Comparison of ENCODE assay signal across 11 cellular contexts in the genomic region with DNA sequence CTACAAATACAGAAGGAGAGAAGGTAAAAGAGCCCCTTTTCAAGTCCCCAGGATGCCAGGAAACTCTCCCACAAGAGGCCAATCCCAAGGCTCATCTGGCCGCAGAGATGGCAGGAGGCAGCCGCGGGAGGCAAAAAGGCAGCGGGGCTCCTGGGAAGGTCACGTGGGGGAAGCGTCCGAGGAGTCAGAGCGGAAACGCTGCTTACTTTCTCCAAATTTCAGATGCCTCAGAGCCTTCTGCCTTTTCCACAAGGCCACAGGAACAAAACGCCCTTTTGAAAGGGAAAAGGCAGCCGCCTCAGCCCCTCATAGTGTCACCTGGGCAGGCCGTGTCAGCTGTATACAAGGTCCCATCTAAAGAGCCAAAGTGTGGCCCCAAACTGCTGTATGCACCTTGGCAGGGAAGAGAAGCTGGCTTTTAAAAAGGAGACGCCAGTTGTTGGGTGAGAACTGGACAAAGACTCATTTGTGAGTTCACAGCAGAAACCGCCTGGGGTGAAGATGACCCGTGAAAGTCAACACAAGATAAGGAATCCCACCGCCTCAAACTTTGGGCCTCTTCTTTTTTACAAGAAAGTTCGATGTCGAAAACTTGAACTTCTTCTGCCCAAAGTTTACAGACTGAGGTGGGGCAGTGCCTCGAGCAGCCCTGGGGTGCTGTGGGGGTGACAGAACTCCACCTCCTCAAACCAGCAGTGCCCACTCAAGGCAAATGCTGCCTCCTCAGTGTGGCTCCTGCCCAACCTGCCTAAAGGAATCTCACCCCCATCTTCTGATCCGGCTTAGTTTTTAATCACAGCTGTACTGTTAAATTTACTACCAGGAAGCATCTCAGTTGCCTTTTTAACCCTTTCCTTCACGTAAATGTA. TPM values are rescaled to one million over a fixed set of nuclear protein-coding genes. Genes with fewer than 3 reads are reported as not detected.
DNase-seq lines count a peak whose midpoint lies in the region; ATAC-seq, FAIRE-seq and TF ChIP-seq lines count a peak whose summit lies in the region.
"Had no signal": no experiment of that assay in that cellular context is flagged by ENCODE, and none has a peak within 500 bp of the region (broad histone marks: within the 10 kb centered on the region; RNA-seq: fewer than 3 reads in every experiment).

No MANE protein-coding gene starts in this region.

- H2AFZ ChIP-seq in GM12878 (ENCODE audit: control insufficient read depth, low read depth, low read length): no peak overlapping the region
- H2AFZ ChIP-seq in mesenchymal stem cell (ENCODE audit: low read depth, low read length): no peak overlapping the region

- no peaks in the 10 kb centered on the region for H3K9me3 Mint-ChIP-seq in activated naive CD8-positive, alpha-beta T cell treated with anti-CD3 and anti-CD28 coated beads, Interleukin-2, amount 10 ng/mL, durations not matched to agents 7 days and 5 days
- no peaks in the 10 kb centered on the region for H3K9me3 Mint-ChIP-seq in activated naive CD8-positive, alpha-beta T cell treated with anti-CD3 and anti-CD28 coated beads for 36 hours

- H3K18ac ChIP-seq in mesenchymal stem cell (ENCODE audit: low read depth in 1 of 2, low read length in 2 of 2): no peak overlapping the region

- H3K4me1 ChIP-seq in GM12878 (ENCODE audit: control insufficient read depth, insufficient read depth, low read length): no peaks in the 10 kb centered on the region
- H3K4me1 ChIP-seq in mesenchymal stem cell (ENCODE audit: control insufficient read depth, insufficient read depth, low read depth, low read length): peaks cover 15% of the 10 kb centered on the region
- H3K4me1 ChIP-seq in transverse colon: peaks cover 13 to 41% (median 35%) of the 10 kb centered on the region in 4 donors

- H2BK12ac ChIP-seq in mesenchymal stem cell (ENCODE audit: low read length in 2 of 2): no peak overlapping the region

- H4K91ac ChIP-seq in mesenchymal stem cell (ENCODE audit: low read length): no peak overlapping the region

- H3K4me3 ChIP-seq in GM12878 (no peak overlapping the region), mesenchymal stem cell (ENCODE audit: insufficient read depth in 1 of 2, low read depth in 1 of 2, low read length in 2 of 2) (no peak overlapping the region), transverse colon (no peak overlapping the region)
- H3K4me3 ChIP-seq: upper lobe of right lung had no signal

- no peak for TF ChIP-seq EP300 in GM12878 (IDR thresholded peaks at IDR 0.05; ENCODE audit: borderline replicate concordance in 1 of 2, control insufficient read depth in 1 of 2, low read depth in 2 of 2, low read length in 2 of 2)
- TF ChIP-seq EP300 in transverse colon (IDR thresholded peaks at IDR 0.05; ENCODE audit: low read depth): no peak

- no peak overlapping the region for H3K4me3 Mint-ChIP-seq in activated naive CD8-positive, alpha-beta T cell treated with anti-CD3 and anti-CD28 coated beads, Interleukin-2, amount 10 ng/mL, durations not matched to agents 7 days and 5 days
- no peak overlapping the region for H3K4me3 Mint-ChIP-seq in activated naive CD8-positive, alpha-beta T cell treated with anti-CD3 and anti-CD28 coated beads for 36 hours

- no peak overlapping the region for H3K14ac ChIP-seq in mesenchymal stem cell (ENCODE audit: low read length in 2 of 2)

- POLR2A ChIA-PET in activated naive CD8-positive, alpha-beta T cell treated with anti-CD3 and anti-CD28 coated beads, Interleukin-2, amount 10 ng/mL, durations not matched to agents 7 days and 5 days (lab: Charles Lee): no interaction called here
- POLR2A ChIA-PET in GM12878 (lab: Charles Lee): interaction anchor here (0.5 kb wide), 1 partner anchor 218 kb away, joined by 3 read pairs; no protein-coding TSS in a partner anchor

- H2BK15ac ChIP-seq in mesenchymal stem cell (ENCODE audit: low read depth, poor library complexity, severe bottlenecking): no peak overlapping the region

- no peak for DNase-seq in activated naive CD8-positive, alpha-beta T cell treated with anti-CD3 and anti-CD28 coated beads, Interleukin-2, amount 10 ng/mL, durations not matched to agents 7 days and 5 days
- DNase-seq in activated naive CD8-positive, alpha-beta T cell treated with anti-CD3 and anti-CD28 coated beads for 36 hours: no peak
- no peak for DNase-seq in GM12878 (ENCODE audit: low read depth, low spot score)
- DNase-seq in mesenchymal stem cell: no peak
- no peak for DNase-seq in transverse colon
- DNase-seq in stimulated activated CD4-positive, alpha-beta T cell treated with anti-CD3 and anti-CD28 coated beads, Interleukin-12 subunit alpha, Interleukin-12 subunit beta, amount 100 ng/mL, for 4 hours: no peak
- DNase-seq: AML-193, NCI-H1092, upper lobe of right lung had no signal

- intact Hi-C loops in GM12878 (cut with micrococcal nuclease; ENCODE audit: unreplicated experiment) (no loop called here), transverse colon (cut with DNase I; ENCODE audit: low total_unique reads) (no loop called here)

- peak overlapping the region; percentile 69 for H2AK5ac ChIP-seq in mesenchymal stem cell (ENCODE audit: low read length, severe bottlenecking)

- H3K27ac Mint-ChIP-seq in activated naive CD8-positive, alpha-beta T cell treated with anti-CD3 and anti-CD28 coated beads, Interleukin-2, amount 10 ng/mL, durations not matched to agents 7 days and 5 days: peak overlapping the region; percentile 46
- H3K27ac Mint-ChIP-seq in activated naive CD8-positive, alpha-beta T cell treated with anti-CD3 and anti-CD28 coated beads for 36 hours: no peak overlapping the region

- H3K27ac ChIP-seq in GM12878 (ENCODE audit: control insufficient read depth, insufficient read depth): no peak overlapping the region
- peak overlapping the region; percentile 80 for H3K27ac ChIP-seq in mesenchymal stem cell (ENCODE audit: low read length, poor library complexity, severe bottlenecking)
- peak overlapping the region; percentile 81 to 87 (median 85) for H3K27ac ChIP-seq in transverse colon
- H3K27ac ChIP-seq: upper lobe of right lung had no signal

- RAD21 ChIA-PET in GM12878 (lab: Charles Lee; ENCODE audit: unreplicated experiment): no interaction called here

- H3K9ac ChIP-seq in GM12878 (ENCODE audit: control insufficient read depth, insufficient read depth, low read length) (no peak overlapping the region), mesenchymal stem cell (ENCODE audit: low read length) (no peak overlapping the region)

- peak overlapping the region in 1 of 2 experiments; percentile 57 for H3K23ac ChIP-seq in mesenchymal stem cell (ENCODE audit: low read length in 2 of 2)

- H3K27me3 ChIP-seq in GM12878 (replicated peaks in 1 of 2; ENCODE audit: control insufficient read depth in 2 of 2, insufficient read depth in 2 of 2, low read length in 1 of 2): no peaks in the 10 kb centered on the region
- no peaks in the 10 kb centered on the region for H3K27me3 ChIP-seq in mesenchymal stem cell (ENCODE audit: control insufficient read depth in 1 of 2, insufficient read depth in 1 of 2, low read length in 2 of 2)
- H3K27me3 ChIP-seq in transverse colon: no peaks in the 10 kb centered on the region
- H3K27me3 ChIP-seq: upper lobe of right lung had no signal

- peaks cover 40% of the 10 kb centered on the region for H3K36me3 Mint-ChIP-seq in activated naive CD8-positive, alpha-beta T cell treated with anti-CD3 and anti-CD28 coated beads, Interleukin-2, amount 10 ng/mL, durations not matched to agents 7 days and 5 days
- H3K36me3 Mint-ChIP-seq in activated naive CD8-positive, alpha-beta T cell treated with anti-CD3 and anti-CD28 coated beads for 36 hours: peaks cover 51% of the 10 kb centered on the region

- peaks cover 32% of the 10 kb centered on the region for H3K4me1 Mint-ChIP-seq in activated naive CD8-positive, alpha-beta T cell treated with anti-CD3 and anti-CD28 coated beads, Interleukin-2, amount 10 ng/mL, durations not matched to agents 7 days and 5 days
- H3K4me1 Mint-ChIP-seq in activated naive CD8-positive, alpha-beta T cell treated with anti-CD3 and anti-CD28 coated beads for 36 hours: peaks cover 65% of the 10 kb centered on the region

- H4K8ac ChIP-seq in mesenchymal stem cell (ENCODE audit: low read length): peak overlapping the region; percentile 38

- no peaks in the 10 kb centered on the region; the same call in 1 of the 2 replicates for H3K79me2 ChIP-seq in GM12878 (ENCODE audit: control insufficient read depth, insufficient read depth, low read length)

- no peak overlapping the region for H2BK5ac ChIP-seq in mesenchymal stem cell (ENCODE audit: low read depth, low read length, poor library complexity, severe bottlenecking)

- TF ChIP-seq RAD21 in GM12878 (IDR thresholded peaks at IDR 0.05; ENCODE audit: insufficient read depth, low read depth, low read length): no peak

- no peaks in the 10 kb centered on the region for H3K27me3 Mint-ChIP-seq in activated naive CD8-positive, alpha-beta T cell treated with anti-CD3 and anti-CD28 coated beads, Interleukin-2, amount 10 ng/mL, durations not matched to agents 7 days and 5 days
- H3K27me3 Mint-ChIP-seq in activated naive CD8-positive, alpha-beta T cell treated with anti-CD3 and anti-CD28 coated beads for 36 hours: no peaks in the 10 kb centered on the region

- TF ChIP-seq CTCF in GM12878 (IDR thresholded peaks at IDR 0.05 in 2 of 3, conservative IDR thresholded peaks at IDR 0.05 in 1 of 3; ENCODE audit: control insufficient read depth in 2 of 3, extremely low read depth in 1 of 3, insufficient read depth in 1 of 3, low read depth in 3 of 3, low read length in 3 of 3) (no peak), transverse colon (IDR thresholded peaks at IDR 0.05) (no peak)

- H3K79me1 ChIP-seq in mesenchymal stem cell (replicated peaks; ENCODE audit: low read length, poor library complexity, severe bottlenecking): peaks cover 47% of the 10 kb centered on the region

- WGBS in GM12878 (ENCODE audit: insufficient coverage, insufficient replicate concordance, low lambda C conversion rate, missing lambda C conversion rate): 92% methylated on average over 20 of the region's 21 CpGs
- WGBS in mesenchymal stem cell: 79% methylated on average over 17 of the region's 21 CpGs
- 63 to 64% methylated on average over 4 to 21 of the region's 21 CpGs for WGBS in transverse colon (ENCODE audit: low coverage in 1 of 2), 2 donors

- no TSS peak for BruUV-seq in GM12878 (replicated peaks; lab: Mats Ljungman, UMichigan)

- in situ Hi-C loops in GM12878 (cut with MboI) (no loop called here), transverse colon (cut with MboI; ENCODE audit: low pct_ligation_motif_present in 1 of 4, low pct_unique_long_range_greater_than_20kb in 1 of 4, low sequenced_read_pairs in 3 of 4) (no loop called here)

- no peak overlapping the region for H3K4me2 ChIP-seq in GM12878 (ENCODE audit: control insufficient read depth, insufficient read depth)
- no peak overlapping the region for H3K4me2 ChIP-seq in mesenchymal stem cell (ENCODE audit: low read length, poor library complexity, severe bottlenecking)

- FAIRE-seq in GM12878 (lab: Jason Lieb, UNC): no peak

- H3K9me3 ChIP-seq in GM12878 (replicated peaks; ENCODE audit: control insufficient read depth, insufficient read depth, low read length) (no peaks in the 10 kb centered on the region), mesenchymal stem cell (ENCODE audit: control insufficient read depth, low read length) (no peaks in the 10 kb centered on the region), transverse colon (no peaks in the 10 kb centered on the region)
- H3K9me3 ChIP-seq: upper lobe of right lung had no signal

- SMC1A ChIA-PET in GM12878 (lab: Charles Lee; ENCODE audit: uncharacterized antibody, unreplicated experiment): interaction anchor here (1.0 to 1.6 kb wide), 3 partner anchors 9 to 199 kb away, joined by 3 read pairs; no protein-coding TSS in a partner anchor

- ATAC-seq in activated naive CD8-positive, alpha-beta T cell treated with anti-CD3 and anti-CD28 coated beads, Interleukin-2, amount 10 ng/mL, durations not matched to agents 7 days and 5 days (ENCODE audit: low read depth): no peak
- ATAC-seq in GM12878 (no peak), HG03378 (IDR thresholded peaks at IDR 0.05; ENCODE audit: unreplicated experiment) (no peak), HG02970 (IDR thresholded peaks at IDR 0.05; ENCODE audit: low FRiP score, unreplicated experiment) (no peak)

- H2BK120ac ChIP-seq in mesenchymal stem cell (ENCODE audit: low read depth, low read length): no peak overlapping the region

- H3K4ac ChIP-seq in mesenchymal stem cell (ENCODE audit: low read depth in 1 of 2, low read length in 2 of 2): no peak overlapping the region

- H4K20me1 ChIP-seq in GM12878 (ENCODE audit: control insufficient read depth, insufficient read depth): no peaks in the 10 kb centered on the region; the same call in 1 of the 2 replicates

- peaks cover 65 to 71% of the 10 kb centered on the region in 2 experiments for H3K36me3 ChIP-seq in GM12878 (ENCODE audit: control insufficient read depth in 2 of 2, insufficient read depth in 2 of 2, low read length in 1 of 2)
- H3K36me3 ChIP-seq in mesenchymal stem cell (ENCODE audit: control insufficient read depth in 1 of 2, insufficient read depth in 2 of 2, low read depth in 1 of 2, low read length in 2 of 2): peaks cover 32 to 69% of the 10 kb centered on the region in 2 experiments
- H3K36me3 ChIP-seq in transverse colon: peaks cover 0 to 40% (median 17%) of the 10 kb centered on the region in 4 donors

- TF ChIP-seq POLR2A in GM12878 (IDR thresholded peaks at IDR 0.05; ENCODE audit: low read depth, low read length): peak; percentile 42; the same call in 1 of the 2 replicates
- TF ChIP-seq POLR2A in transverse colon (IDR thresholded peaks at IDR 0.05): no peak

- CTCF ChIA-PET in GM12878 (lab: Yijun Ruan, JAX): interaction anchor here (1.1 kb wide), 1 partner anchor 70 kb away, joined by 3 read pairs; no protein-coding TSS in a partner anchor

RNA-seq across cellular contexts. Expression of gene EZR, which starts 45.4 kb away (rescaled TPM):
- 100 to 1,000 TPM; 235 to 257 TPM for total RNA-seq in activated naive CD8-positive, alpha-beta T cell treated with anti-CD3 and anti-CD28 coated beads, Interleukin-2, amount 10 ng/mL, durations not matched to agents 7 days and 5 days
- total RNA-seq in activated naive CD8-positive, alpha-beta T cell treated with anti-CD3 and anti-CD28 coated beads for 36 hours: 100 to 1,000 TPM; 218 to 227 TPM
- 54.4 and 55.1 TPM in 2 replicates for total RNA-seq in GM12878 (2013; cell fraction: nucleolus; rRNA removed)
- 189 and 200 TPM in 2 replicates for total RNA-seq in GM12878 (2014; rRNA removed)
- 155 and 160 TPM in 2 replicates for total RNA-seq in GM12878 (2014; rRNA removed; fragmentation: Illumina TruSeq; extraction: Trizol)
- total RNA-seq in GM12878 (2021): 248 and 249 TPM in 2 replicates
- polyA plus RNA-seq in GM12878 (2011; ENCODE audit: low read depth): 148 TPM
- 93.4 and 128 TPM in 2 replicates for polyA plus RNA-seq in GM12878 (2011; rRNA removed)
- polyA plus RNA-seq in GM12878 (2011; cell fraction: cytosol; rRNA removed): 112 and 120 TPM in 2 replicates
- polyA plus RNA-seq in GM12878 (2011; cell fraction: nucleus; rRNA removed): 120 and 221 TPM in 2 replicates
- 164 and 171 TPM in 2 replicates for polyA plus RNA-seq in GM12878 (2012)
- 141 and 160 TPM in 2 replicates for polyA plus RNA-seq in GM12878 (2014; fragmentation: Illumina TruSeq; extraction: Trizol)
- polyA plus RNA-seq in GM12878 (2014; fragmentation: Nextera tagmentation; extraction: Ambion mirVana): 10 to 100 TPM; 79.1 to 98.6 TPM
- polyA plus RNA-seq in GM12878 (2014; rRNA removed): 162 and 171 TPM in 2 replicates
- 100 to 1,000 TPM; 277 to 282 TPM for polyA plus RNA-seq in GM12878 (2016; fragmentation: Nextera tagmentation; extraction: Ambion mirVana)
- polyA minus RNA-seq in GM12878 (2011; rRNA and poly(A)+ RNA removed): 93.4 and 100 TPM in 2 replicates
- polyA minus RNA-seq in GM12878 (2011; cell fraction: cytosol; rRNA and poly(A)+ RNA removed): 46.6 and 47.4 TPM in 2 replicates
- 24.4 and 59.1 TPM in 2 replicates for polyA minus RNA-seq in GM12878 (2011; cell fraction: nucleus; rRNA and poly(A)+ RNA removed)
- 45.8 TPM for polyA plus RNA-seq in mesenchymal stem cell (2013, experiment 1 of 2)
- polyA plus RNA-seq in mesenchymal stem cell (2013, experiment 2 of 2): 44.2 TPM
- 100 to 1,000 TPM; 149 to 430 (median 319) TPM for total RNA-seq in transverse colon
